ENCODE assay signal across 1 cellular context in the genomic region with DNA sequence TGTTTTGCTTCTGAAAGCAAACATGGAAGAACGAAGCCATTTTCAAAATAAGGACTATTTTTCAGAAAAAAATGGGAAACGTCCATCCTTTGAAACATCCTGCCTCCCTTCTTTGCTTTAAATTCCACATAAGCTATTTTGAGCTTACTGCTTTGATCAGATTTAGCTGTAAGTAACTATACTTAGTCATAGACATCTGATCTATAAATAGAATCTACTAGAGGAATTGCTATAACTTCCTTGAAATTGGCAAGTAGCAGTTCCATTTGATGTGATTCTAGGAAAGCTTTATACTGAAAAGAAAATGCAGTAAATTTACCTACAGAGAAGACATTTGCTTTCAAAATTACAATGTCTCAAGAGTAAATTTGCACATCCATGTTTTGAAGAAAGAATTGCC.
TF ChIP-seq lines count a peak whose summit lies in the region.

No MANE protein-coding gene starts in this region.

TF ChIP-seq in HepG2, 621 proteins besides CTCF, POLR2A, EP300 and RAD21:
- TF ChIP-seq, protein P1, sequence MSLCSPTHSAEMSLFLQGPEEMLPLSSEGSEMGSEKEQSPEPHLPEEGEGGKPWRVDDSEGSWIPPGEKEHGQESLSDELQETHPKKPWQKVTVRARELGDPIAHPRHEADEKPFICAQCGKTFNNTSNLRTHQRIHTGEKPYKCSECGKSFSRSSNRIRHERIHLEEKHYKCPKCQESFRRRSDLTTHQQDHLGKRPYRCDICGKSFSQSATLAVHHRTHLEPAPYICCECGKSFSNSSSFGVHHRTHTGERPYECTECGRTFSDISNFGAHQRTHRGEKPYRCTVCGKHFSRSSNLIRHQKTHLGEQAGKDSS (CRISPR knock-in tag; IDR thresholded peaks at IDR 0.05; ENCODE audit: borderline replicate concordance, low read depth): no peak
